1 cellular context compared by ENCODE assay signal in genomic region chr14:69012251-69012953, GRCh38.
TF ChIP-seq lines count a peak whose summit lies in the region.

No MANE protein-coding gene starts in this region.

TF ChIP-seq in K562, 482 proteins besides CTCF, POLR2A, EP300 and RAD21 (continued from another document):
- TF ChIP-seq CEBPG (CRISPR knock-in tag; IDR thresholded peaks at IDR 0.05) (0 out of 2 replicates have a peak, but pooled peaks have one; percentile 14), CEBPG (tag; conservative IDR thresholded peaks at IDR 0.05 in 1 of 2, IDR thresholded peaks at IDR 0.05 in 1 of 2) (peak in 1 of 2 experiments; percentile 45; a peak in 2 of 4 replicates)
